Comparison of ENCODE assay signal across 9 cellular contexts in the genomic region with DNA sequence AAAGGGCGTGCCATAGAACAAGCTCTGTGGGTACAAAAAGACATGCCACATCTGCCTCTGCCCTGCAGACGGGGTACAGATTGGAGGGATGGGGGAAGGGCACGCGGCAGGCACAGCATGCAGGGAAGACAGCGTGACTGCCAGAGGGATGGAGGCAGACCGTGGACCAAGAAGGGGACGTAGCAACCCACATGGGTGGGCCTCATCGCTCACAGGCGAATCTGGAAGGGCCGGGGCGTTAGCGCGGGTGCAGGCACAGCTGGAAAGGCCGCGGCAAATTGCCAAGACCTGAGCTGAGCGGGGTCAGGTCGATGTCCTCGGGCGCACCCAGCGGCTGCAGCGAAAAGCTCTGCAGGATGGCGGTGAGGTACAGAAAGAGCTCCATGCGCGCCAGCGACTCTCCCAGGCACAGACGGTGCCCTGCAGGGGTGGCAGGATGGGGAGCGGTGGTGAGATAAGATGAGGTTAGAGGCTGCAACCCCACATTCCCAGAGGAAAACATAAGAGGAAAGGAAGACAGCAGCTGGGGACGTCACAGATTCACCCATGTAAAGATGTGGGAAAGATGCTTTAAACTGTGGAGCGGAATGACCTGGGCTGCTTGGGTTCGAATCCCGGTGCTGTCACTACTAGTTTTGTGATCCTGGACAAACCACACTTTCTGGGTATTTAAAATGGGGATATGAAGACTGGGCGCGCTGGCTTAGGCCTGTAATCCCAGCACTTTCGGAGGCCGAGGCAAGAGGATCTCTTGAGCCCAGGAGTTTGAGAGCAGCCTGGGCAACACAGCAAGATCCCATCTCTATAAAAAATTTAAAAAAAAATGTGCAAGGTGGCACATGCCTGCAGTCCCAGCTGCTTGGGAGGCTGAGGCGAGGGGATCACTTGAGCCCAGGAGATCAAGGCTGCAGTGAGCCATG. TPM values are rescaled to one million over a fixed set of nuclear protein-coding genes. Genes with fewer than 3 reads are reported as not detected.
DNase-seq lines count a peak whose midpoint lies in the region; ATAC-seq, FAIRE-seq and TF ChIP-seq lines count a peak whose summit lies in the region.
"Not testable (repeated sequence)": the region's sequence is repeated elsewhere in the genome, so short reads cannot be mapped to it uniquely, and the experiment has no call there.
"Had no signal": no experiment of that assay in that cellular context is flagged by ENCODE, and none has a peak within 500 bp of the region (broad histone marks: within the 10 kb centered on the region; RNA-seq: fewer than 3 reads in every experiment).

No MANE protein-coding gene starts in this region.

- not testable (repeated sequence) for H3K36me3 ChIP-seq in esophagus squamous epithelium

- intact Hi-C loops in esophagus squamous epithelium (cut with DNase I): not testable (repeated sequence)

- H3K4me3 ChIP-seq in AG04450 (ENCODE audit: low read depth, low read length) (peak overlapping the region; percentile 34), esophagus squamous epithelium (peak overlapping the region in 2 of 4 donors; percentile 29 to 57), mononuclear cell (ENCODE audit: low read length) (peak overlapping the region; percentile 9)

- CTCF ChIA-PET in AG04450 (lab: Charles Lee): interaction anchor here (0.5 to 2.0 kb wide), 6 partner anchors 12 to 551 kb away, joined by 3 to 14 read pairs (median 4); partner anchors contain the start of gene RAB4B

- peaks cover 5 to 29% (median 15%) of the 10 kb centered on the region in 3 donors for H3K4me1 ChIP-seq in esophagus squamous epithelium
- H3K4me1 ChIP-seq in mononuclear cell (ENCODE audit: insufficient read depth, low read length): peaks cover 43% of the 10 kb centered on the region

- H3K4me3 Mint-ChIP-seq in T-helper 17 cell: peak overlapping the region; percentile 91

- not testable (repeated sequence) for H3K9me3 ChIP-seq in AG04450 (ENCODE audit: control insufficient read depth, insufficient read depth, low read length); T-helper 17 cell (ENCODE audit: control insufficient read depth, low read length, poor library complexity, severe bottlenecking); esophagus squamous epithelium; mononuclear cell (ENCODE audit: low read depth, low read length)

- not testable (repeated sequence) for H3K36me3 Mint-ChIP-seq in T-helper 17 cell (ENCODE audit: low read depth)

- not testable (repeated sequence) for TF ChIP-seq POLR2A in esophagus squamous epithelium (IDR thresholded peaks at IDR 0.05)

- peak; percentile 92 for ATAC-seq in T-helper 17 cell

- H3K27ac ChIP-seq in AG04450 (ENCODE audit: low read depth, low read length): not testable (repeated sequence)
- H3K27ac ChIP-seq in esophagus squamous epithelium: peak overlapping the region in 3 of 4 donors; percentile 62 to 70 (median 68)

- 79 to 86% methylated on average over 9 of the region's 36 CpGs for WGBS in esophagus squamous epithelium, 2 donors

- peak; percentile 75 for FAIRE-seq in GM19239 (lab: Jason Lieb, UNC)

- H3K27me3 Mint-ChIP-seq in T-helper 17 cell: not testable (repeated sequence)

- DNase-seq in AG04450 (ENCODE audit: low read depth, low spot score); GM19239 (ENCODE audit: insufficient read length, low spot score); esophagus squamous epithelium (lab: John Stamatoyannopoulos, UW): not testable (repeated sequence)
- DNase-seq in NCI-H1417 (lab: John Stamatoyannopoulos, UW): peak; percentile 28 to 63 (median 44)
- peak; percentile 59 to 67 (median 67) for DNase-seq in T-helper 17 cell
- peak; percentile 85 for DNase-seq in activated naive CD4-positive, alpha-beta T cell treated with Interleukin-2 at 50 U/mL for 16 hours
- DNase-seq in stimulated activated CD4-positive, alpha-beta T cell treated with anti-CD3 and anti-CD28 coated beads, Interleukin-1b, Interleukin-23, amount 100 ng/mL, for 4 hours (ENCODE audit: low read depth in 2 of 2): peak; percentile 69 to 72

- POLR2A ChIA-PET in AG04450 (lab: Yijun Ruan, JAX): interaction anchor here (1.0 kb wide), 1 partner anchor 13 kb away, joined by 4 read pairs; no protein-coding TSS in a partner anchor

- peak overlapping the region; percentile 94 for H3K27ac Mint-ChIP-seq in T-helper 17 cell

- H3K27me3 ChIP-seq in AG04450 (ENCODE audit: control insufficient read depth, insufficient read depth, low read length); esophagus squamous epithelium; mononuclear cell (ENCODE audit: insufficient read depth, low read length): not testable (repeated sequence)

- H3K4me1 Mint-ChIP-seq in T-helper 17 cell: peaks cover 31% of the 10 kb centered on the region

- TF ChIP-seq CTCF in AG04450 (IDR thresholded peaks at IDR 0.05; ENCODE audit: low read depth, low read length) (peak; percentile 37), esophagus squamous epithelium (IDR thresholded peaks at IDR 0.05) (peak in 4 of 6 experiments; percentile 20 to 32 (median 23))

RNA-seq across cellular contexts. Expression of gene EGLN2, which starts 19.7 kb away (rescaled TPM):
- 28.2 and 40.6 TPM in 2 replicates for polyA plus RNA-seq in AG04450 (2011; rRNA removed)
- polyA minus RNA-seq in AG04450 (2011; rRNA and poly(A)+ RNA removed): 35.8 and 54.2 TPM in 2 replicates
- total RNA-seq in T-helper 17 cell: 100 to 1,000 TPM; 112 to 131 TPM
- 10 to 100 TPM; 30.3 to 50.9 (median 33.0) TPM for total RNA-seq in esophagus squamous epithelium
- total RNA-seq in mononuclear cell: 52.7 TPM

RNA-seq across cellular contexts. Expression of gene CYP2A6, which starts 31.5 kb away (rescaled TPM):
- polyA plus RNA-seq in AG04450 (2011; rRNA removed): not detected in 2 replicates
- polyA minus RNA-seq in AG04450 (2011; rRNA and poly(A)+ RNA removed): not detected in 2 replicates
- total RNA-seq in T-helper 17 cell (not detected), esophagus squamous epithelium (not detected), mononuclear cell (not detected)
- total RNA-seq: lower leg skin had no signal

RNA-seq across cellular contexts. Expression of gene RAB4B, which starts 40.7 kb away (rescaled TPM):
- 14.0 and 16.2 TPM in 2 replicates for polyA plus RNA-seq in AG04450 (2011; rRNA removed)
- 6.3 and 12.9 TPM in 2 replicates for polyA minus RNA-seq in AG04450 (2011; rRNA and poly(A)+ RNA removed)
- 10 to 100 TPM; 52.4 to 55.4 TPM for total RNA-seq in T-helper 17 cell
- 10 to 100 TPM; 15.2 to 37.0 (median 20.5) TPM for total RNA-seq in esophagus squamous epithelium
- total RNA-seq in mononuclear cell: 9.6 TPM

RNA-seq across cellular contexts. Expression of gene MIA, which starts 43.4 kb away (rescaled TPM):
- polyA plus RNA-seq in AG04450 (2011; rRNA removed): not detected in 2 replicates
- not detected in 2 replicates for polyA minus RNA-seq in AG04450 (2011; rRNA and poly(A)+ RNA removed)
- not detected for total RNA-seq in T-helper 17 cell
- 1 to 10 TPM in 1 of 4 donors, not detected in 3; 3.7 TPM for total RNA-seq in esophagus squamous epithelium
- total RNA-seq in mononuclear cell: not detected
